1 cellular context compared by ENCODE assay signal in the genomic region with DNA sequence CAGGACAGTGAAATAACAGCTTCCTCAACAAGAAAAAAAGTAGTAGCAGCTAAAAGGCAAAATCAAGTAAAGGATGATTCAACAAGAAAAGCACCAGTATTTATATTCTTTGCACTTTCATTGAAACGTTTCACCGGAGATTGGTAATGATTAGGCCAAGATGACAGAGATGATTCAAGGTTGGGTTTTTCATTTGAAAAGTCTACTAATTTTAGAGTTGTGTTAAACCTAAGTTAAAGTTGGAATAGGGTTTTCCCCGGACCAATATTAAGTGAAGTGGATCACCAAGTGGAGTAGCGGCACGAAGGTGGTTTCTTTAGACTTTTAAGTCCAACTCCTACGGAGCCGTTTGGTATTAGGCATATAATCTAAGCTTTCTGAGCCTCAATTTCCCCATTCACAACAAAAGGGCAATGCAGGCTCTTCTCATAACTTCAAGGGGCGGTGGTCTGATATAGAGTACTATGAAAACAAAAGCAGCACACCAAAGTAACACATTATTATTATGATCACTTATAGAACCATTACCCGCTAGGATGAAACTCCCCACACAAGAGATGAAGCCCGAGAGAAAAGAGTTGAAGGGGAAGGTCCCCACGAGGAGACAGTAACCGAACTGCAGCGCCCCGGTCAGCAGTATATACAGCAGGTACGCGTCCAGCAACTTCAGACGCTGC.
TF ChIP-seq lines count a peak whose summit lies in the region.

No MANE protein-coding gene starts in this region.

TF ChIP-seq in GM12878, 131 proteins besides CTCF, POLR2A, EP300 and RAD21 (continued from another document):
- TF ChIP-seq JUNB (IDR thresholded peaks at IDR 0.05) = peak; percentile 39; the same call in 1 of the 2 replicates
- TF ChIP-seq, protein P1, sequence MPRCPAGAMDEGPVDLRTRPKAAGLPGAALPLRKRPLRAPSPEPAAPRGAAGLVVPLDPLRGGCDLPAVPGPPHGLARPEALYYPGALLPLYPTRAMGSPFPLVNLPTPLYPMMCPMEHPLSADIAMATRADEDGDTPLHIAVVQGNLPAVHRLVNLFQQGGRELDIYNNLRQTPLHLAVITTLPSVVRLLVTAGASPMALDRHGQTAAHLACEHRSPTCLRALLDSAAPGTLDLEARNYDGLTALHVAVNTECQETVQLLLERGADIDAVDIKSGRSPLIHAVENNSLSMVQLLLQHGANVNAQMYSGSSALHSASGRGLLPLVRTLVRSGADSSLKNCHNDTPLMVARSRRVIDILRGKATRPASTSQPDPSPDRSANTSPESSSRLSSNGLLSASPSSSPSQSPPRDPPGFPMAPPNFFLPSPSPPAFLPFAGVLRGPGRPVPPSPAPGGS (IDR thresholded peaks at IDR 0.05; ENCODE audit: borderline replicate concordance, insufficient read depth, low read depth, low read length, poor library complexity, severe bottlenecking) = peak; percentile 31
TF ChIP-seq in GM12878: peak in this region for 16.
